Comparison of ENCODE assay signal across 1 cellular context in the genomic region with DNA sequence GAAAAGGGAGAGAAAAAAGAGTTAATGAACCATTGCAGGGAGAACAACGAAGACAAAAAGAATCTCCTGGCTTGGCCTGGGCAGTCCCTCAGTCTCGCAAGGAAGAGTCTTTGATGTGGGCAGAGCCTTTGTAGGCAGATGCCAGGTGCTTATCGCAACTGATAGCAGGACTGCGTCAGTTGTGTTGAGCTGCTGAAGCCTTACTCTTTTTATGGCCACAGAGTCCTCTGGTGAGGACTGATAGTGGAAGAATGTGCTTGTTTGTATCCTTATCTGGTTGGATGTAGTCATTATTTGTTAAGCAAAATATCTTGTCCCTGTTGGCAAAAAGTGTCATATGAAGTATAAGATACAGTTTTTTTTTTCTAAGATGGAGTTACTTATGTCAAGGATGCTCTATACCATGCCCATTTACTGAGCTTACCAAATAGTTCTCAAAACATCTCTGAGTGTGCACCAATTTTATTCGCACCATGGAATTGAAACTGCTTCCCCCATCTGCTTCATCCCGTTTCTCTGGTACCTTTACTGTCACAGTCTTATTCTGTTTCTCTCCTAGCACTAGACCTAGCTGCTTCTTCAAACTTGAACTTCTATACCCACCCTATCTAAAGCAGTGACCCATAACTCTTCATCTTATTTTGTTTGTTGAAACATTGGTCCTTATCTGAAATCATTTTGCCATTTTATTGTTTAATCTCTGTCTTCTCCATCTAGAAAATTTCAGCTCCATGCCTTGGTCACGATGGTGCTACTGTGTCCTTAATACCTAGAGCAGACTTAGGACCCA.
TF ChIP-seq lines count a peak whose summit lies in the region.

No MANE protein-coding gene starts in this region.

TF ChIP-seq in GM23338, 12 proteins besides CTCF, POLR2A, EP300 and RAD21 (continued from another document):
- TF ChIP-seq, protein P1, sequence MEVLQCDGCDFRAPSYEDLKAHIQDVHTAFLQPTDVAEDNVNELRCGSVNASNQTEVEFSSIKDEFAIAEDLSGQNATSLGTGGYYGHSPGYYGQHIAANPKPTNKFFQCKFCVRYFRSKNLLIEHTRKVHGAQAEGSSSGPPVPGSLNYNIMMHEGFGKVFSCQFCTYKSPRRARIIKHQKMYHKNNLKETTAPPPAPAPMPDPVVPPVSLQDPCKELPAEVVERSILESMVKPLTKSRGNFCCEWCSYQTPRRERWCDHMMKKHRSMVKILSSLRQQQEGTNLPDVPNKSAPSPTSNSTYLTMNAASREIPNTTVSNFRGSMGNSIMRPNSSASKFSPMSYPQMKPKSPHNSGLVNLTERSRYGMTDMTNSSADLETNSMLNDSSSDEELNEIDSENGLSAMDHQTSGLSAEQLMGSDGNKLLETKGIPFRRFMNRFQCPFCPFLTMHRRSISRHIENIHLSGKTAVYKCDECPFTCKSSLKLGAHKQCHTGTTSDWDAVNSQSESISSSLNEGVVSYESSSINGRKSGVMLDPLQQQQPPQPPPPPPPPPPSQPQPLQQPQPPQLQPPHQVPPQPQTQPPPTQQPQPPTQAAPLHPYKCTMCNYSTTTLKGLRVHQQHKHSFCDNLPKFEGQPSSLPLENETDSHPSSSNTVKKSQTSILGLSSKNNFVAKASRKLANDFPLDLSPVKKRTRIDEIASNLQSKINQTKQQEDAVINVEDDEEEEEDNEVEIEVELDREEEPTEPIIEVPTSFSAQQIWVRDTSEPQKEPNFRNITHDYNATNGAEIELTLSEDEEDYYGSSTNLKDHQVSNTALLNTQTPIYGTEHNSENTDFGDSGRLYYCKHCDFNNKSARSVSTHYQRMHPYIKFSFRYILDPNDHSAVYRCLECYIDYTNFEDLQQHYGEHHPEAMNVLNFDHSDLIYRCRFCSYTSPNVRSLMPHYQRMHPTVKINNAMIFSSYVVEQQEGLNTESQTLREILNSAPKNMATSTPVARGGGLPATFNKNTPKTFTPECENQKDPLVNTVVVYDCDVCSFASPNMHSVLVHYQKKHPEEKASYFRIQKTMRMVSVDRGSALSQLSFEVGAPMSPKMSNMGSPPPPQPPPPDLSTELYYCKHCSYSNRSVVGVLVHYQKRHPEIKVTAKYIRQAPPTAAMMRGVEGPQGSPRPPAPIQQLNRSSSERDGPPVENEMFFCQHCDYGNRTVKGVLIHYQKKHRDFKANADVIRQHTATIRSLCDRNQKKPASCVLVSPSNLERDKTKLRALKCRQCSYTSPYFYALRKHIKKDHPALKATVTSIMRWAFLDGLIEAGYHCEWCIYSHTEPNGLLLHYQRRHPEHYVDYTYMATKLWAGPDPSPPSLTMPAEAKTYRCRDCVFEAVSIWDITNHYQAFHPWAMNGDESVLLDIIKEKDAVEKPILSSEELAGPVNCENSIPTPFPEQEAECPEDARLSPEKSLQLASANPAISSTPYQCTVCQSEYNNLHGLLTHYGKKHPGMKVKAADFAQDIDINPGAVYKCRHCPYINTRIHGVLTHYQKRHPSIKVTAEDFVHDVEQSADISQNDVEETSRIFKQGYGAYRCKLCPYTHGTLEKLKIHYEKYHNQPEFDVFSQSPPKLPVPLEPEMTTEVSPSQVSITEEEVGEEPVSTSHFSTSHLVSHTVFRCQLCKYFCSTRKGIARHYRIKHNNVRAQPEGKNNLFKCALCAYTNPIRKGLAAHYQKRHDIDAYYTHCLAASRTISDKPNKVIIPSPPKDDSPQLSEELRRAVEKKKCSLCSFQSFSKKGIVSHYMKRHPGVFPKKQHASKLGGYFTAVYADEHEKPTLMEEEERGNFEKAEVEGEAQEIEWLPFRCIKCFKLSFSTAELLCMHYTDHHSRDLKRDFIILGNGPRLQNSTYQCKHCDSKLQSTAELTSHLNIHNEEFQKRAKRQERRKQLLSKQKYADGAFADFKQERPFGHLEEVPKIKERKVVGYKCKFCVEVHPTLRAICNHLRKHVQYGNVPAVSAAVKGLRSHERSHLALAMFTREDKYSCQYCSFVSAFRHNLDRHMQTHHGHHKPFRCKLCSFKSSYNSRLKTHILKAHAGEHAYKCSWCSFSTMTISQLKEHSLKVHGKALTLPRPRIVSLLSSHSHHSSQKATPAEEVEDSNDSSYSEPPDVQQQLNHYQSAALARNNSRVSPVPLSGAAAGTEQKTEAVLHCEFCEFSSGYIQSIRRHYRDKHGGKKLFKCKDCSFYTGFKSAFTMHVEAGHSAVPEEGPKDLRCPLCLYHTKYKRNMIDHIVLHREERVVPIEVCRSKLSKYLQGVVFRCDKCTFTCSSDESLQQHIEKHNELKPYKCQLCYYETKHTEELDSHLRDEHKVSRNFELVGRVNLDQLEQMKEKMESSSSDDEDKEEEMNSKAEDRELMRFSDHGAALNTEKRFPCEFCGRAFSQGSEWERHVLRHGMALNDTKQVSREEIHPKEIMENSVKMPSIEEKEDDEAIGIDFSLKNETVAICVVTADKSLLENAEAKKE (CRISPR knock-in tag; IDR thresholded peaks at IDR 0.05) = no peak
- TF ChIP-seq ZNF331 (CRISPR knock-in tag; IDR thresholded peaks at IDR 0.05; ENCODE audit: low read depth) (no peak), NANOG (IDR thresholded peaks at IDR 0.05; ENCODE audit: borderline replicate concordance) (no peak), JUNB (IDR thresholded peaks at IDR 0.05; ENCODE audit: unreplicated experiment) (no peak)
TF ChIP-seq in GM23338: peak in this region for 0.
